Comparison of ENCODE assay signal across 8 cellular contexts in the genomic region with DNA sequence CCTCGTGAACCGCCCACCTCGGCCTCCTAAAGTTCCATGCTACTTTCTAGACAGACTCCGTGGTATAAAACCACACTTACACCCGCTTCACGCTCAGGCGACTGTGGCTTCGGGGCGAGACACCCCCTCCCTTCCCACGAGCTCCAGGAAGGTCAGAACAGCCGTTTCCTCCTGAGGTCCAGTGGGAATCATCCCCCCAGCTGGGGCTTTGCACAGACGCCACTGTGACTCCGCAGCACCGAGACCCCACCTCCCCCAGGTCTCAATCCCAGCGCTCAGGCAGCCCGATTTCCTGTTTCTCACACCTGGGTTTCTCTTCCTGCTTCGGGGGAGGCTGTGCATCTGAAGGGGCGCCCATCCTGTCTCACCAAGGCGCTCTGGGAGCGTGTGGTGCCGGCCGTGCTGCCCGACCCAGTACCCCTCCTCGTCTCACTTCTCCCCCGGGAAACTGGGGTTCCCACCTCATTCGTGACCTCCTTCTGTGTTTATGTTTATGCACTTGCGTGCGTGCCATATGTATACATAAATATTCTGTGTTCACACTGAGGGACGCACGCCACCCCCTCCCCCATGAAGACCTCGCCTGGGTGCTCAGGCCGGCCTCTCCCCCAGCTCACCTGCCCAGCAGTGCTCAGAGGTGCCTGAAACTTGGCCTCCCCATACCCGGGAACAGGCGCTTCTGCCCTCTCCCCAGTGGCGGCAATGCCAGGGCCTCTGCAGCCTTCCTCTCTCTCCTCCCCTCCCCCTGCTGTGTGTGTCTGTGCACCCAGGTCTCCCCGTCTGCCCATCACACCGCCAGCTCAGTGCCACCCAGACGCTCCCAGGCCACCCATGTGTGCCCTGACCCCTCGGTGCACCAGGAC. TPM values are rescaled to one million over a fixed set of nuclear protein-coding genes. Genes with fewer than 3 reads are reported as not detected.
A peak's percentile ranks its signal among the peaks of the same experiment; 100 is the strongest.
DNase-seq lines count a peak whose midpoint lies in the region; ATAC-seq lines count a peak whose summit lies in the region.

No MANE protein-coding gene starts in this region.

- peak; percentile 36 to 72 (median 65) for DNase-seq in CD8-positive, alpha-beta memory T cell
- DNase-seq in MV-4-11 (lab: John Stamatoyannopoulos, UW) (peak; percentile 34), activated gamma-delta T cell (lab: John Stamatoyannopoulos, UW) (peak; percentile 37), SK-N-DZ (ENCODE audit: low spot score) (no peak), NCI-H2029 treated with DMSO at 0.1 percent for 48 hours (lab: John Stamatoyannopoulos, UW) (no peak), NCI-H2196 treated with DMSO at 0.1 percent for 48 hours (lab: John Stamatoyannopoulos, UW; ENCODE audit: unreplicated experiment) (no peak)
- peak; percentile 69 for DNase-seq in natural killer cell treated with Interleukin-12 subunit alpha and Interleukin-12 subunit beta and Interleukin-15 and Interleukin-18, amount 100 ng/mL, for 72 hours (ENCODE audit: low spot score)

- H3K9me3 ChIP-seq in CD8-positive, alpha-beta memory T cell (ENCODE audit: low read length) = no peaks in the 10 kb centered on the region

- peak overlapping the region; percentile 90 to 99 (median 96) for H3K27ac Mint-ChIP-seq in CD8-positive, alpha-beta memory T cell
- H3K27ac Mint-ChIP-seq in natural killer cell treated with Interleukin-12 subunit alpha and Interleukin-12 subunit beta and Interleukin-15 and Interleukin-18, amount 100 ng/mL, for 72 hours = peak overlapping the region; percentile 85 to 94

- H3K4me3 ChIP-seq in CD8-positive, alpha-beta memory T cell (ENCODE audit: low read length) = peak overlapping the region; percentile 49

- peaks cover 28 to 33% (median 30%) of the 10 kb centered on the region in 3 donors for H3K4me1 Mint-ChIP-seq in CD8-positive, alpha-beta memory T cell
- peaks cover 11 to 12% of the 10 kb centered on the region in 2 donors for H3K4me1 Mint-ChIP-seq in natural killer cell treated with Interleukin-12 subunit alpha and Interleukin-12 subunit beta and Interleukin-15 and Interleukin-18, amount 100 ng/mL, for 72 hours (ENCODE audit: low read depth in 2 of 2)

- H3K27me3 ChIP-seq in CD8-positive, alpha-beta memory T cell (ENCODE audit: insufficient read depth, low read length, poor library complexity, severe bottlenecking) = no peaks in the 10 kb centered on the region

- peak overlapping the region; percentile 78 to 91 (median 86) for H3K4me3 Mint-ChIP-seq in CD8-positive, alpha-beta memory T cell
- H3K4me3 Mint-ChIP-seq in natural killer cell treated with Interleukin-12 subunit alpha and Interleukin-12 subunit beta and Interleukin-15 and Interleukin-18, amount 100 ng/mL, for 72 hours = peak overlapping the region; percentile 87

- peaks cover 15% of the 10 kb centered on the region for H3K4me1 ChIP-seq in CD8-positive, alpha-beta memory T cell (ENCODE audit: insufficient read depth, low read length)

- peaks cover 0 to 1% of the 10 kb centered on the region in 2 donors for H3K27me3 Mint-ChIP-seq in CD8-positive, alpha-beta memory T cell
- H3K27me3 Mint-ChIP-seq in natural killer cell treated with Interleukin-12 subunit alpha and Interleukin-12 subunit beta and Interleukin-15 and Interleukin-18, amount 100 ng/mL, for 72 hours = no peaks in the 10 kb centered on the region

- H3K9me3 Mint-ChIP-seq in CD8-positive, alpha-beta memory T cell = no peaks in the 10 kb centered on the region
- no peaks in the 10 kb centered on the region for H3K9me3 Mint-ChIP-seq in natural killer cell treated with Interleukin-12 subunit alpha and Interleukin-12 subunit beta and Interleukin-15 and Interleukin-18, amount 100 ng/mL, for 72 hours

- H3K27ac ChIP-seq in CD8-positive, alpha-beta memory T cell (ENCODE audit: low read depth, low read length) = peak overlapping the region; percentile 49

- peak; percentile 57 for ATAC-seq in GM21526 (IDR thresholded peaks at IDR 0.05; ENCODE audit: low FRiP score, unreplicated experiment)
- peak; percentile 64 to 68 for ATAC-seq in natural killer cell treated with Interleukin-12 subunit alpha and Interleukin-12 subunit beta and Interleukin-15 and Interleukin-18, amount 100 ng/mL, for 72 hours

- CTCF ChIA-PET in CD8-positive, alpha-beta memory T cell (lab: Charles Lee) = interaction anchor here (0.6 to 2.0 kb wide), 5 partner anchors 8 to 105 kb away, joined by 3 to 8 read pairs (median 4); partner anchors contain the start of gene CDK11A

- H3K36me3 ChIP-seq in CD8-positive, alpha-beta memory T cell (ENCODE audit: insufficient read depth, low read length) = peaks cover 7% of the 10 kb centered on the region

- H3K36me3 Mint-ChIP-seq in CD8-positive, alpha-beta memory T cell = peaks cover 0 to 20% (median 0%) of the 10 kb centered on the region in 3 donors
- no peaks in the 10 kb centered on the region for H3K36me3 Mint-ChIP-seq in natural killer cell treated with Interleukin-12 subunit alpha and Interleukin-12 subunit beta and Interleukin-15 and Interleukin-18, amount 100 ng/mL, for 72 hours

- POLR2A ChIA-PET in CD8-positive, alpha-beta memory T cell (lab: Charles Lee) = interaction anchor here (0.7 to 2.4 kb wide), 2 partner anchors 49 to 231 kb away, joined by 7 to 19 read pairs; no protein-coding TSS in a partner anchor

RNA-seq across cellular contexts. Expression of gene SLC35E2B, which starts 14.6 kb away (rescaled TPM):
- total RNA-seq in CD8-positive, alpha-beta memory T cell = 10 to 100 TPM; 29.7 to 29.9 TPM
- 47.5 TPM for polyA plus RNA-seq in CD8-positive, alpha-beta memory T cell
- total RNA-seq in natural killer cell treated with Interleukin-12 subunit alpha and Interleukin-12 subunit beta and Interleukin-15 and Interleukin-18, amount 100 ng/mL, for 72 hours = 10 to 100 TPM; 32.8 to 34.6 TPM
- polyA plus RNA-seq in SK-N-DZ (2014; cell fraction: cytosol; rRNA removed) = 26.9 and 32.3 TPM in 2 replicates
- 35.7 and 63.9 TPM in 2 replicates for polyA plus RNA-seq in SK-N-DZ (2014; cell fraction: nucleus; rRNA removed)

RNA-seq across cellular contexts. Expression of gene CDK11B, which starts 19.1 kb away (rescaled TPM):
- 10 to 100 TPM; 42.2 to 45.6 TPM for total RNA-seq in CD8-positive, alpha-beta memory T cell
- 18.3 TPM for polyA plus RNA-seq in CD8-positive, alpha-beta memory T cell
- 10 to 100 TPM; 37.2 to 51.7 TPM for total RNA-seq in natural killer cell treated with Interleukin-12 subunit alpha and Interleukin-12 subunit beta and Interleukin-15 and Interleukin-18, amount 100 ng/mL, for 72 hours
- polyA plus RNA-seq in SK-N-DZ (2014; cell fraction: cytosol; rRNA removed) = 10.4 and 13.4 TPM in 2 replicates
- 21.3 and 39.4 TPM in 2 replicates for polyA plus RNA-seq in SK-N-DZ (2014; cell fraction: nucleus; rRNA removed)

RNA-seq across cellular contexts. Expression of gene MMP23B, which starts 46.0 kb away (rescaled TPM):
- 1 to 10 TPM; 2.1 to 2.9 TPM for total RNA-seq in CD8-positive, alpha-beta memory T cell
- polyA plus RNA-seq in CD8-positive, alpha-beta memory T cell = 3.4 TPM
- 1 to 10 TPM; 4.9 to 6.1 TPM for total RNA-seq in natural killer cell treated with Interleukin-12 subunit alpha and Interleukin-12 subunit beta and Interleukin-15 and Interleukin-18, amount 100 ng/mL, for 72 hours
- polyA plus RNA-seq in SK-N-DZ (2014; cell fraction: cytosol; rRNA removed) = 0.24 and 0.73 TPM in 2 replicates
- 12.9 and 25.9 TPM in 2 replicates for polyA plus RNA-seq in SK-N-DZ (2014; cell fraction: nucleus; rRNA removed)

RNA-seq across cellular contexts. Expression of gene CDK11A, which starts 46.2 kb away (rescaled TPM):
- total RNA-seq in CD8-positive, alpha-beta memory T cell = 10 to 100 TPM; 68.8 to 70.7 TPM
- polyA plus RNA-seq in CD8-positive, alpha-beta memory T cell = 18.4 TPM
- 100 to 1,000 TPM in 1 of 2 donors, 10 to 100 TPM in 1; 75.9 to 129 TPM for total RNA-seq in natural killer cell treated with Interleukin-12 subunit alpha and Interleukin-12 subunit beta and Interleukin-15 and Interleukin-18, amount 100 ng/mL, for 72 hours
- 6.4 and 7.5 TPM in 2 replicates for polyA plus RNA-seq in SK-N-DZ (2014; cell fraction: cytosol; rRNA removed)
- polyA plus RNA-seq in SK-N-DZ (2014; cell fraction: nucleus; rRNA removed) = 86.9 and 154 TPM in 2 replicates

Comparison
In these comparisons a context has a peak if more than half of its experiments do, and no peak if none do; other contexts are left out.
1. DNase-seq: peak in CD8-positive, alpha-beta memory T cell (5 of 5), MV-4-11 (single experiment), activated gamma-delta T cell (single experiment) and natural killer cell treated with Interleukin-12 subunit alpha and Interleukin-12 subunit beta and Interleukin-15 and Interleukin-18, amount 100 ng/mL, for 72 hours (single experiment); none in SK-N-DZ (single experiment), NCI-H2029 treated with DMSO at 0.1 percent for 48 hours (single experiment) and NCI-H2196 treated with DMSO at 0.1 percent for 48 hours (single experiment).